Comparison of ENCODE assay signal across 11 cellular contexts in the genomic region with DNA sequence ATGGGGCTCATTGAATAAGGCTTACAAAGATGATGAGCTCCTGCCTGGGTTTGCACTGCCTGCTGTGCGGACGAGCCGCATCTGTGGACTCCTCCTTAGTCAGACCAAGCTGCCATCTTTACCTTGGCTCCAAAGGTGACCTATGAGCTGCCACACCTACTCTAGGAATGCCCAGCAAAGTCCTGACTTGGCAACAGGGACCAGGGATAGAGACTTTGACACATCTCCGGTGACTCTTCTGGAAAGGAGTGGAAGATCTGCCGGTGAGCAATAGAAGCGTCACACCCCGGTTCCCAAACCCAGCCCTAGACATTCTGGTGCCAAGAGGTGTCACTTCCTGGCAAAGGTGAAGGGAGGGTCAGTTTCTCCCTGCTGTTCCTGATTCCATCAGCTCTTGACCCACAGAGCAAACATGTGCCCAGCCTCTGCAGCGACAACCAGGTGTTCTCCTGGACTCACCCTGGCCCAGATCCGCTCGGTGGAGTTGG. TPM values are rescaled to one million over a fixed set of nuclear protein-coding genes. Genes with fewer than 3 reads are reported as not detected.
A peak's percentile ranks its signal among the peaks of the same experiment; 100 is the strongest.
DNase-seq lines count a peak whose midpoint lies in the region; ATAC-seq and TF ChIP-seq lines count a peak whose summit lies in the region.
"Had no signal": no experiment of that assay in that cellular context is flagged by ENCODE, and none has a peak within 500 bp of the region (broad histone marks: within the 10 kb centered on the region; RNA-seq: fewer than 3 reads in every experiment).

No MANE protein-coding gene starts in this region.

- peak overlapping the region; percentile 23 for H3K27ac ChIP-seq in colonic mucosa
- H3K27ac ChIP-seq: heart left ventricle, thyroid gland had no signal

- H3K4me3 ChIP-seq in colonic mucosa, result no peak overlapping the region
- H3K4me3 ChIP-seq in mucosa of descending colon, result no peak overlapping the region
- H3K4me3 ChIP-seq: GM23338, heart left ventricle, thyroid gland had no signal

- no peaks in the 10 kb centered on the region for H3K27me3 ChIP-seq in colonic mucosa
- H3K27me3 ChIP-seq: thyroid gland had no signal

- ATAC-seq in mucosa of descending colon (peak; percentile 70), omental fat pad (ENCODE audit: low FRiP score) (no peak)

- H3K36me3 ChIP-seq in colonic mucosa (no peaks in the 10 kb centered on the region), mucosa of descending colon (ENCODE audit: low read depth) (no peaks in the 10 kb centered on the region)
- H3K36me3 ChIP-seq: heart left ventricle, thyroid gland had no signal

- peak; percentile 9 for DNase-seq in Caki2 (ENCODE audit: low read depth)
- DNase-seq in NCI-H2196 (lab: John Stamatoyannopoulos, UW; ENCODE audit: unreplicated experiment), result peak; percentile 54
- DNase-seq in colonic mucosa, result peak; percentile 59
- DNase-seq in mucosa of descending colon, result peak in 2 of 3 donors; percentile 54 to 57
- no peak for DNase-seq in omental fat pad (ENCODE audit: low spot score)
- no peak for DNase-seq in MV-4-11 (lab: John Stamatoyannopoulos, UW)
- DNase-seq in SIG-M5 treated with dmso at 0.1 percent for 504 hours (lab: John Stamatoyannopoulos, UW; ENCODE audit: unreplicated experiment), result no peak
- no peak for DNase-seq in activated CD4-positive, alpha-beta T cell treated with anti-CD3 and anti-CD28 coated beads, Interleukin-2, amount 50 U/mL, for 1 hour

- intact Hi-C loops in colonic mucosa (cut with DNase I), result no loop called here
- intact Hi-C loops in mucosa of descending colon (cut with DNase I, micrococcal nuclease), result loop anchor here in 1 of 2 donors (2.0 kb wide), 1 partner anchor 453 kb away; no protein-coding TSS in a partner anchor

- no peak for TF ChIP-seq CTCF in colonic mucosa (IDR thresholded peaks at IDR 0.05)
- no peak for TF ChIP-seq CTCF in mucosa of descending colon (IDR thresholded peaks at IDR 0.05)
- no peak for TF ChIP-seq CTCF in omental fat pad (IDR thresholded peaks at IDR 0.05)

- H3K9me3 ChIP-seq in colonic mucosa, result no peaks in the 10 kb centered on the region
- H3K9me3 ChIP-seq in mucosa of descending colon, result no peaks in the 10 kb centered on the region
- H3K9me3 ChIP-seq: heart left ventricle, thyroid gland had no signal

- H3K4me1 ChIP-seq in colonic mucosa (peaks cover 6% of the 10 kb centered on the region), mucosa of descending colon (ENCODE audit: low read depth) (peaks cover 6% of the 10 kb centered on the region)
- H3K4me1 ChIP-seq: thyroid gland had no signal

- in situ Hi-C loops in Caki2 (cut with HindIII; ENCODE audit: low pct_unique_long_range_greater_than_20kb, low sequenced_read_pairs), result no loop called here

- peak overlapping the region in 1 of 2 donors; percentile 55 for H3K9ac ChIP-seq in colonic mucosa (ENCODE audit: low read depth in 2 of 2, low read length in 2 of 2)

RNA-seq across cellular contexts. Expression of a gene that starts 50.2 kb away (rescaled TPM):
- total RNA-seq in Caki2 (2014; rRNA removed; shearing (Covaris generic); ENCODE audit: low replicate concordance), result 137 and 162 TPM in 2 replicates
- total RNA-seq in colonic mucosa (10 to 100 TPM; 39.7 to 76.0 TPM), mucosa of descending colon (10 to 100 TPM; 32.4 to 70.7 (median 43.0) TPM), omental fat pad (100 to 1,000 TPM; 129 to 170 (median 147) TPM)

Comparison
In these comparisons a context has a peak if more than half of its experiments do, and no peak if none do; other contexts are left out.
1. DNase-seq: peak in Caki2 (single experiment), NCI-H2196 (single experiment), colonic mucosa (single experiment) and mucosa of descending colon (2 of 3); none in omental fat pad (single experiment), MV-4-11 (single experiment), SIG-M5 treated with dmso at 0.1 percent for 504 hours (single experiment) and activated CD4-positive, alpha-beta T cell treated with anti-CD3 and anti-CD28 coated beads, Interleukin-2, amount 50 U/mL, for 1 hour (single experiment).